ENCODE assay signal across 27 cellular contexts in the genomic region with DNA sequence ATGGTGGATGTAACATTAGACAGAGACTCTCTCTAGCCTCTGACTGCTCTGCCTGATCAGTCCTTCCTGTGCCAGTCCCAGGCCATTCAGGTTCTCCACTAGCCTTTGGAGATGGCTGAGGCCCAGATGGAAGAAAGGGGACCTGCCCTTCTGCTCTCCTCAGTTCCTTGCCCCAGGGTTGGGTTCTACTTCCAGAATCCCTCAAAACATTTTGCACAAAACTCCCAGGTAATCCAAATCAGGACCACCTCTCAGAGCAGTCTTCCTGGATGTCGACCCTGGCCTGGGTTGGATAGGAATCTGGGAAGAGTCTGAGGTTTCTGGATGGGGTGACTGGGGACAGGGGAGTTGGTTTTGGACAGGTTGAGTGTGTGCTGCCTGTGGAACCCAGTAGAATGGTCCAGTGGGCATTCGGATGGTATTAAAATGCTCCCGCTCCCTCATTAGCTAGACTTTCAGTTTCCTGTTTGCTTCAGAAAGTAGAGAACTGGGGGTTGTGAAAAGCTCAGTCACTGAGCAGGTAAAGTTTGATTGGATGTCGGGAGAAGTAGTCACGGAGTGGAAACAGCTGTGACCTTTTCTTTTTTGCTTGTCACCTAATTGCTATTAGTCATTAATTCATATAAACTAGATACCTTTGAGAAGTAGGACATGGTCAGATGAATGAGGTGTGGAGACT. TPM values are rescaled to one million over a fixed set of nuclear protein-coding genes. Genes with fewer than 3 reads are reported as not detected.
"Had no signal": no experiment of that assay in that cellular context is flagged by ENCODE, and none has a peak within 500 bp of the region (broad histone marks: within the 10 kb centered on the region; RNA-seq: fewer than 3 reads in every experiment).

No MANE protein-coding gene starts in this region.

- H3K4me2 ChIP-seq: KMS-11 had no signal

- H3K9me3 ChIP-seq: Peyer's patch had no signal

- H3K27me3 ChIP-seq: Peyer's patch had no signal

- H3K27ac Mint-ChIP-seq: activated CD8-positive, alpha-beta T cell treated with anti-CD3 and anti-CD28 coated beads, Interleukin-2, amount 10 ng/mL, durations not matched to agents 7 days and 5 days; T-helper 1 cell treated with Interleukin-12 subunit alpha and Interleukin-12 subunit beta and Interleukin-4 antibody, amounts not matched to agents 30 μg/mL and 1 μg/mL, for 36 hours had no signal

- H3K4me3 ChIP-seq: Peyer's patch had no signal

- H3K4me3 Mint-ChIP-seq: activated CD8-positive, alpha-beta T cell treated with anti-CD3 and anti-CD28 coated beads, Interleukin-2, amount 10 ng/mL, durations not matched to agents 7 days and 5 days; activated naive CD4-positive, alpha-beta T cell treated with anti-CD3 and anti-CD28 coated beads, Interleukin-2, amount 50 U/mL, for 24 hours; T-helper 1 cell treated with Interleukin-12 subunit alpha and Interleukin-12 subunit beta and Interleukin-4 antibody, amounts not matched to agents 30 μg/mL and 1 μg/mL, for 36 hours had no signal

- H3K27ac ChIP-seq: KMS-11, Peyer's patch, VCaP had no signal

- H3K9me3 Mint-ChIP-seq: activated naive CD4-positive, alpha-beta T cell treated with anti-CD3 and anti-CD28 coated beads, Interleukin-2, amount 50 U/mL, for 24 hours; T-helper 1 cell treated with Interleukin-12 subunit alpha and Interleukin-12 subunit beta and Interleukin-4 antibody, amounts not matched to agents 30 μg/mL and 1 μg/mL, for 36 hours had no signal

- ATAC-seq: activated CD8-positive, alpha-beta T cell treated with anti-CD3 and anti-CD28 coated beads, Interleukin-2, amount 10 ng/mL, durations not matched to agents 7 days and 5 days had no signal

- H3K36me3 ChIP-seq: Peyer's patch had no signal

- H3K36me3 Mint-ChIP-seq: activated naive CD4-positive, alpha-beta T cell treated with anti-CD3 and anti-CD28 coated beads, Interleukin-2, amount 50 U/mL, for 24 hours had no signal

- DNase-seq: activated CD4-positive, alpha-beta T cell treated with anti-CD3 and anti-CD28 coated beads for 48 hours; activated CD4-positive, alpha-beta T cell treated with anti-CD3 and anti-CD28 coated beads, Interleukin-2, amount 50 U/mL, for 4 hours; activated CD4-positive, CD25-positive, alpha-beta regulatory T cell treated with anti-CD3 and anti-CD28 coated beads, Interleukin-2, amount 50 U/mL, for 72 hours; activated CD8-positive, alpha-beta memory T cell treated with anti-CD3 and anti-CD28 coated beads, Interleukin-2, amount 50 U/mL, for 48 hours; activated CD8-positive, alpha-beta T cell treated with anti-CD3 and anti-CD28 coated beads, Interleukin-2, amount 10 ng/mL, durations not matched to agents 7 days and 5 days; activated T-cell treated with anti-CD3 and anti-CD28 coated beads, Interleukin-2, amount 50 U/mL, for 1 hour; aorta; central memory CD4-positive, alpha-beta T cell; NCI-H1105 treated with DMSO at 0.1 percent for 48 hours; NCI-H146; NCI-H187 treated with DMSO at 0.1 percent for 48 hours; NCI-H2081 treated with DMSO at 0.1 percent for 48 hours; NCI-H2171 treated with DMSO at 0.1 percent for 48 hours; NCI-H226; NCI-H526; NCI-H82; NK-92 treated with Interleukin-12 subunit alpha and Interleukin-12 subunit beta, amount 100 ng/mL, for 24 hours; Peyer's patch; SHP77; T-helper 9 cell had no signal

- H3K4me1 Mint-ChIP-seq: activated naive CD4-positive, alpha-beta T cell treated with anti-CD3 and anti-CD28 coated beads, Interleukin-2, amount 50 U/mL, for 24 hours had no signal

- H3K4me1 ChIP-seq: Peyer's patch had no signal

RNA-seq across cellular contexts. Expression of a gene that starts 37.9 kb away (rescaled TPM):
- total RNA-seq: activated CD8-positive, alpha-beta T cell treated with anti-CD3 and anti-CD28 coated beads, Interleukin-2, amount 10 ng/mL, durations not matched to agents 7 days and 5 days; aorta; bronchial epithelial cell; MCF 10A; SK-MEL-5 had no signal
- polyA plus RNA-seq: aorta had no signal
